In the genomic region with DNA sequence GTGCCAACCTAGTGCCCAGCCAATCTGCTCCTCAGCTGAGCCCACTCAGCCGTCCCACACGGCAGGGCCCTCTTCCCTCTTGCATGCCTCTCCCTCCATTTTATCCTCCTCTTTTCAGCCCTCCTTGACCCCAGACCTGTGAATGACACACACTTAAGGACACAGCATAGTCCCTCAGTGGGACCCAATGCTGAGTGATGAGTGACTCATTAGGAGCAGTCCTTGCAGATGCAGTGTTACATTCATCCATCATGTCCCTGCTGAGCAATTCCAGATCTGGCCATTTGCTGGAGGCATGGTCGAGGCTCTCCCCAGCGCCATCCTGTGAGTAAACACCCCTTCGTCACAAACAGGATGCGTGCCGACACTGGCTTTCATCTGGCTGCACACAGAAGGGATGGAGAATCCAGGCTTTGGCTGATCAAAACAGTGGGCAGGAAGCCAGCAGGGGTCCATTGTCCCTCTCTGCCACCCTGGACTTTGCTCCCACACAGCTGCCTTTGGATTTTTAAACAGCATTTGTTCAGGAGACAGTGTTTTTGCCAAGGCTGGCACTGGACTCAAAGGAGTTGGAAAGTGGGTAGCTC, we compare ENCODE assay signal across 16 cellular contexts.
DNase-seq lines count a peak whose midpoint lies in the region; ATAC-seq and TF ChIP-seq lines count a peak whose summit lies in the region.
"Had no signal": no experiment of that assay in that cellular context is flagged by ENCODE, and none has a peak within 500 bp of the region (broad histone marks: within the 10 kb centered on the region; RNA-seq: fewer than 3 reads in every experiment).

No MANE protein-coding gene starts in this region.

- no peak overlapping the region for H3K4me3 ChIP-seq in HEK293 (ENCODE audit: low read depth, low read length)
- H3K4me3 ChIP-seq: spleen, vagina had no signal

- no peaks in the 10 kb centered on the region for H3K9me3 ChIP-seq in HEK293 (ENCODE audit: control insufficient read depth, insufficient read depth, low read depth, low read length)
- H3K9me3 ChIP-seq: spleen, vagina had no signal

- no peak overlapping the region for H3K27ac ChIP-seq in HEK293 (ENCODE audit: extremely low read depth, low read depth, low read length)
- H3K27ac ChIP-seq: spleen, vagina had no signal

- TF ChIP-seq CTCF in HEK293 (tag by site-specific recombination; IDR thresholded peaks at IDR 0.05): no peak
- TF ChIP-seq CTCF in WTC11 (IDR thresholded peaks at IDR 0.05): no peak

- no peaks in the 10 kb centered on the region for H3K4me1 ChIP-seq in HEK293 (ENCODE audit: control insufficient read depth, insufficient read depth, low read length)
- H3K4me1 ChIP-seq: spleen, vagina had no signal

- H3K4me3 Mint-ChIP-seq in WTC11: no peak overlapping the region
- H3K4me3 Mint-ChIP-seq: activated naive CD4-positive, alpha-beta T cell treated with anti-CD3 and anti-CD28 coated beads, Interleukin-2, amount 50 U/mL, for 24 hours; stimulated activated naive CD8-positive, alpha-beta T cell treated with anti-CD3 and anti-CD28 coated beads, Interleukin-15, Interleukin-2, amounts not matched to agents 100 ng/mL and 50 ng/mL, for 24 hours had no signal

- DNase-seq in AG08395 (ENCODE audit: low spot score) (peak; percentile 75), WTC11 (ENCODE audit: low spot score) (no peak), left colon (no peak), Right ventricle myocardium superior (no peak)
- DNase-seq: activated CD4-positive, alpha-beta T cell treated with anti-CD3 and anti-CD28 coated beads for 48 hours; NCI-H2171 treated with DMSO at 0.1 percent for 48 hours; SIG-M5; spleen had no signal

- H3K36me3 ChIP-seq in HEK293 (ENCODE audit: control insufficient read depth in 2 of 2, insufficient read depth in 1 of 2, low read length in 2 of 2): no peaks in the 10 kb centered on the region
- H3K36me3 ChIP-seq: spleen, vagina had no signal

- no peaks in the 10 kb centered on the region for H3K9me3 Mint-ChIP-seq in WTC11
- H3K9me3 Mint-ChIP-seq: activated naive CD4-positive, alpha-beta T cell treated with anti-CD3 and anti-CD28 coated beads, Interleukin-2, amount 50 U/mL, for 24 hours; stimulated activated naive CD8-positive, alpha-beta T cell treated with anti-CD3 and anti-CD28 coated beads, Interleukin-15, Interleukin-2, amounts not matched to agents 100 ng/mL and 50 ng/mL, for 24 hours had no signal

- no peak overlapping the region for H3K27ac Mint-ChIP-seq in WTC11
- H3K27ac Mint-ChIP-seq: activated naive CD4-positive, alpha-beta T cell treated with anti-CD3 and anti-CD28 coated beads, Interleukin-2, amount 50 U/mL, for 24 hours; progenitor cell of endocrine pancreas; stimulated activated naive CD8-positive, alpha-beta T cell treated with anti-CD3 and anti-CD28 coated beads, Interleukin-15, Interleukin-2, amounts not matched to agents 100 ng/mL and 50 ng/mL, for 24 hours had no signal

- H3K4me1 Mint-ChIP-seq in WTC11: peaks cover 13% of the 10 kb centered on the region

- intact Hi-C loops in left colon (cut with DNase I, micrococcal nuclease): no loop called here
- intact Hi-C loops in Right ventricle myocardium superior (cut with DNase I): no loop called here

- H3K27me3 Mint-ChIP-seq in WTC11 (ENCODE audit: low read depth): no peaks in the 10 kb centered on the region

- CTCF ChIA-PET in HEK293 (lab: Yijun Ruan, JAX): no interaction called here
- CTCF ChIA-PET in WTC11 (lab: Charles Lee): no interaction called here

- POLR2A ChIA-PET in HEK293 (lab: Yijun Ruan, JAX) (no interaction called here), WTC11 (lab: Charles Lee) (no interaction called here)

- H3K36me3 Mint-ChIP-seq in WTC11: peaks cover 2% of the 10 kb centered on the region; the same call in 1 of the 2 replicates
- H3K36me3 Mint-ChIP-seq: activated naive CD4-positive, alpha-beta T cell treated with anti-CD3 and anti-CD28 coated beads, Interleukin-2, amount 50 U/mL, for 24 hours had no signal

- no peak for ATAC-seq in WTC11
- peak; percentile 25 for ATAC-seq in left colon
- ATAC-seq in Right ventricle myocardium superior (ENCODE audit: poor library complexity): no peak
- ATAC-seq in GM19452 (IDR thresholded peaks at IDR 0.05; ENCODE audit: unreplicated experiment): no peak
- ATAC-seq in HG03175 (IDR thresholded peaks at IDR 0.05; ENCODE audit: unreplicated experiment): no peak
- ATAC-seq in HG03045 (IDR thresholded peaks at IDR 0.05; ENCODE audit: unreplicated experiment): no peak

TF ChIP-seq in HEK293, 187 proteins besides CTCF, POLR2A, EP300 and RAD21:
- TF ChIP-seq ZIC2 (tag by site-specific recombination; IDR thresholded peaks at IDR 0.05) (0 out of 2 replicates have a peak, but pooled peaks have one; percentile 25), ZNF391 (tag by site-specific recombination; IDR thresholded peaks at IDR 0.05; ENCODE audit: borderline replicate concordance, low read depth) (no peak)

TF ChIP-seq in WTC11, 78 proteins besides CTCF, POLR2A, EP300 and RAD21 (continues in another document):
- TF ChIP-seq, protein P1, sequence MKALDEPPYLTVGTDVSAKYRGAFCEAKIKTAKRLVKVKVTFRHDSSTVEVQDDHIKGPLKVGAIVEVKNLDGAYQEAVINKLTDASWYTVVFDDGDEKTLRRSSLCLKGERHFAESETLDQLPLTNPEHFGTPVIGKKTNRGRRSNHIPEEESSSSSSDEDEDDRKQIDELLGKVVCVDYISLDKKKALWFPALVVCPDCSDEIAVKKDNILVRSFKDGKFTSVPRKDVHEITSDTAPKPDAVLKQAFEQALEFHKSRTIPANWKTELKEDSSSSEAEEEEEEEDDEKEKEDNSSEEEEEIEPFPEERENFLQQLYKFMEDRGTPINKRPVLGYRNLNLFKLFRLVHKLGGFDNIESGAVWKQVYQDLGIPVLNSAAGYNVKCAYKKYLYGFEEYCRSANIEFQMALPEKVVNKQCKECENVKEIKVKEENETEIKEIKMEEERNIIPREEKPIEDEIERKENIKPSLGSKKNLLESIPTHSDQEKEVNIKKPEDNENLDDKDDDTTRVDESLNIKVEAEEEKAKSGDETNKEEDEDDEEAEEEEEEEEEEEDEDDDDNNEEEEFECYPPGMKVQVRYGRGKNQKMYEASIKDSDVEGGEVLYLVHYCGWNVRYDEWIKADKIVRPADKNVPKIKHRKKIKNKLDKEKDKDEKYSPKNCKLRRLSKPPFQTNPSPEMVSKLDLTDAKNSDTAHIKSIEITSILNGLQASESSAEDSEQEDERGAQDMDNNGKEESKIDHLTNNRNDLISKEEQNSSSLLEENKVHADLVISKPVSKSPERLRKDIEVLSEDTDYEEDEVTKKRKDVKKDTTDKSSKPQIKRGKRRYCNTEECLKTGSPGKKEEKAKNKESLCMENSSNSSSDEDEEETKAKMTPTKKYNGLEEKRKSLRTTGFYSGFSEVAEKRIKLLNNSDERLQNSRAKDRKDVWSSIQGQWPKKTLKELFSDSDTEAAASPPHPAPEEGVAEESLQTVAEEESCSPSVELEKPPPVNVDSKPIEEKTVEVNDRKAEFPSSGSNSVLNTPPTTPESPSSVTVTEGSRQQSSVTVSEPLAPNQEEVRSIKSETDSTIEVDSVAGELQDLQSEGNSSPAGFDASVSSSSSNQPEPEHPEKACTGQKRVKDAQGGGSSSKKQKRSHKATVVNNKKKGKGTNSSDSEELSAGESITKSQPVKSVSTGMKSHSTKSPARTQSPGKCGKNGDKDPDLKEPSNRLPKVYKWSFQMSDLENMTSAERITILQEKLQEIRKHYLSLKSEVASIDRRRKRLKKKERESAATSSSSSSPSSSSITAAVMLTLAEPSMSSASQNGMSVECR (CRISPR knock-in tag; IDR thresholded peaks at IDR 0.05; ENCODE audit: borderline replicate concordance): no peak
- TF ChIP-seq ZBTB43 (CRISPR knock-in tag; IDR thresholded peaks at IDR 0.05): no peak
- TF ChIP-seq RORB (CRISPR knock-in tag; IDR thresholded peaks at IDR 0.05): no peak
- TF ChIP-seq ZNF512 (CRISPR knock-in tag; IDR thresholded peaks at IDR 0.05; ENCODE audit: borderline replicate concordance): no peak
